In genomic region chr14:75223664-75224154, GRCh38 we compare ENCODE assay signal across 9 cellular contexts. TPM values are rescaled to one million over a fixed set of nuclear protein-coding genes. Genes with fewer than 3 reads are reported as not detected.
A peak's percentile ranks its signal among the peaks of the same experiment; 100 is the strongest.
DNase-seq lines count a peak whose midpoint lies in the region; ATAC-seq and TF ChIP-seq lines count a peak whose summit lies in the region.
"Had no signal": no experiment of that assay in that cellular context is flagged by ENCODE, and none has a peak within 500 bp of the region (broad histone marks: within the 10 kb centered on the region; RNA-seq: fewer than 3 reads in every experiment).

No MANE protein-coding gene starts in this region.

- H4K20me1 ChIP-seq in hepatocyte (ENCODE audit: insufficient read depth, poor library complexity, severe bottlenecking) = no peaks in the 10 kb centered on the region

- H3K36me3 ChIP-seq in left ventricle myocardium inferior (no peaks in the 10 kb centered on the region), hepatocyte (replicated peaks; ENCODE audit: insufficient read depth, low read depth) (no peaks in the 10 kb centered on the region)

- H3K4me1 ChIP-seq in left ventricle myocardium inferior (peaks cover 4% of the 10 kb centered on the region), hepatocyte (ENCODE audit: insufficient read depth) (peaks cover 7% of the 10 kb centered on the region)

- H3K27me3 Mint-ChIP-seq in mesothelial cell of epicardium (ENCODE audit: low read depth) = no peaks in the 10 kb centered on the region

- TF ChIP-seq CTCF in left ventricle myocardium inferior (IDR thresholded peaks at IDR 0.05; ENCODE audit: borderline replicate concordance) (no peak), hepatocyte (IDR thresholded peaks at IDR 0.05; ENCODE audit: poor library complexity) (no peak), mesothelial cell of epicardium (IDR thresholded peaks at IDR 0.05; ENCODE audit: unreplicated experiment) (no peak)

- H3K27me3 ChIP-seq in left ventricle myocardium inferior (ENCODE audit: low read depth) = no peaks in the 10 kb centered on the region
- H3K27me3 ChIP-seq in hepatocyte = no peaks in the 10 kb centered on the region

- ATAC-seq in GM18867 (IDR thresholded peaks at IDR 0.05; ENCODE audit: unreplicated experiment) = no peak
- ATAC-seq: HCT116 had no signal

- H3K9me2 ChIP-seq in hepatocyte (replicated peaks; ENCODE audit: insufficient read depth) = no peaks in the 10 kb centered on the region

- H2AFZ ChIP-seq in hepatocyte = no peak overlapping the region

- H3K4me2 ChIP-seq in hepatocyte = no peak overlapping the region

- no peak overlapping the region for H3K4me3 Mint-ChIP-seq in mesothelial cell of epicardium

- DNase-seq in ELR (ENCODE audit: low read depth) (peak; percentile 33), HCEC 1CT (peak; percentile 69), left ventricle myocardium inferior (peak; percentile 30), hepatocyte (ENCODE audit: low spot score) (no peak), mesothelial cell of epicardium (ENCODE audit: low spot score in 2 of 2, unreplicated experiment in 2 of 2) (no peak)
- no peak for DNase-seq in effector CD4-positive, alpha-beta T cell

- intact Hi-C loops in left ventricle myocardium inferior (cut with micrococcal nuclease) = no loop called here

- 35% methylated on average over 4 of the region's 4 CpGs for WGBS in hepatocyte (ENCODE audit: low lambda C conversion rate, missing lambda C conversion rate)

- H3K4me1 Mint-ChIP-seq in mesothelial cell of epicardium = peaks cover 16% of the 10 kb centered on the region

- H3K27ac Mint-ChIP-seq in mesothelial cell of epicardium = no peak overlapping the region

- no peaks in the 10 kb centered on the region for H3K79me2 ChIP-seq in hepatocyte

- no peaks in the 10 kb centered on the region for H3K9me3 Mint-ChIP-seq in mesothelial cell of epicardium

- H3K4me3 ChIP-seq in left ventricle myocardium inferior = no peak overlapping the region
- H3K4me3 ChIP-seq in hepatocyte = no peak overlapping the region

- H3K27ac ChIP-seq in left ventricle myocardium inferior (replicated peaks) (no peak overlapping the region), hepatocyte (no peak overlapping the region)

- no peaks in the 10 kb centered on the region for H3K36me3 Mint-ChIP-seq in mesothelial cell of epicardium

- H3K9me3 ChIP-seq in left ventricle myocardium inferior (replicated peaks) (no peaks in the 10 kb centered on the region), hepatocyte (ENCODE audit: low read depth) (no peaks in the 10 kb centered on the region)

TF ChIP-seq in PFSK-1, 5 proteins besides CTCF, POLR2A, EP300 and RAD21:
- TF ChIP-seq REST (IDR thresholded peaks at IDR 0.05; ENCODE audit: insufficient read depth in 1 of 2, low read depth in 2 of 2, low read length in 2 of 2) = no peak
- no peak for TF ChIP-seq POLR2AphosphoS5 (IDR thresholded peaks at IDR 0.05; ENCODE audit: low read depth, low read length)
- no peak for TF ChIP-seq SIN3A (IDR thresholded peaks at IDR 0.05; ENCODE audit: borderline replicate concordance, insufficient read depth, low read length)
- 0 out of 2 replicates have a peak, but pooled peaks have one; percentile 19 for TF ChIP-seq TAF1 (IDR thresholded peaks at IDR 0.05; ENCODE audit: borderline replicate concordance, insufficient read depth, low read length)
- peak; percentile 20 for TF ChIP-seq FOXP2 (optimal IDR thresholded peaks at IDR 0.05; ENCODE audit: borderline replicate concordance, extremely low read depth, extremely low read length, insufficient read depth)

RNA-seq across cellular contexts. Expression of gene TMED10, which starts 47.3 kb away (rescaled TPM):
- polyA plus RNA-seq in PFSK-1 (2012; ENCODE audit: insufficient read length, low read depth) = 102 TPM
- total RNA-seq in left ventricle myocardium inferior (278 TPM), hepatocyte (375 and 378 TPM in 2 replicates), mesothelial cell of epicardium (237 to 242 TPM (median 241 TPM) in 3 replicates)
- polyA plus RNA-seq in hepatocyte = 390 and 411 TPM in 2 replicates

RNA-seq across cellular contexts. Expression of gene FOS, which starts 54.9 kb away (rescaled TPM):
- 52.1 TPM for polyA plus RNA-seq in PFSK-1 (2012; ENCODE audit: insufficient read length, low read depth)
- total RNA-seq in left ventricle myocardium inferior (9.7 TPM), hepatocyte (657 and 865 TPM in 2 replicates), mesothelial cell of epicardium (789 to 796 TPM (median 796 TPM) in 3 replicates)
- 935 and 1,189 TPM in 2 replicates for polyA plus RNA-seq in hepatocyte

Comparison
In these comparisons a context has a peak if more than half of its experiments do, and no peak if none do; other contexts are left out.
1. DNase-seq: peak in ELR (single experiment), HCEC 1CT (single experiment) and left ventricle myocardium inferior (single experiment); none in effector CD4-positive, alpha-beta T cell (single experiment), hepatocyte (single experiment) and mesothelial cell of epicardium (0 of 2).
2. RNA of gene FOS, which starts 54.9 kb away (total RNA-seq): 657 to 865 TPM in hepatocyte and 789 to 796 TPM in mesothelial cell of epicardium; 9.7 TPM in left ventricle myocardium inferior (single experiment); every median in the first group is over 10 times any median in the second.